12 cellular contexts compared by ENCODE assay signal in genomic region chr16:85716680-85717038, GRCh38. TPM values are rescaled to one million over a fixed set of nuclear protein-coding genes. Genes with fewer than 3 reads are reported as not detected.
DNase-seq lines count a peak whose midpoint lies in the region; ATAC-seq and TF ChIP-seq lines count a peak whose summit lies in the region.
"Had no signal": no experiment of that assay in that cellular context is flagged by ENCODE, and none has a peak within 500 bp of the region (broad histone marks: within the 10 kb centered on the region; RNA-seq: fewer than 3 reads in every experiment).

No MANE protein-coding gene starts in this region.

- peaks cover 3 to 4% of the 10 kb centered on the region in 2 experiments; a peak in 1 of 4 replicates for H3K79me1 ChIP-seq in IMR-90 (ENCODE audit: low read depth in 1 of 2, low read length in 2 of 2)
- no peaks in the 10 kb centered on the region for H3K79me1 ChIP-seq in mesendoderm (ENCODE audit: low read length)

- H2BK120ac ChIP-seq in IMR-90 (ENCODE audit: low read depth, low read length) (no peak overlapping the region), mesendoderm (ENCODE audit: low read depth, low read length) (no peak overlapping the region)

- H2BK20ac ChIP-seq in IMR-90 (ENCODE audit: low read depth, low read length), result no peak overlapping the region

- no peak overlapping the region for H3K4ac ChIP-seq in IMR-90 (ENCODE audit: low read depth, low read length)
- H3K4ac ChIP-seq in mesendoderm (ENCODE audit: low read depth, low read length), result no peak overlapping the region

- no peaks in the 10 kb centered on the region for H3K79me2 ChIP-seq in mesendoderm (ENCODE audit: control insufficient read depth, insufficient read depth, low read length)

- no peak for TF ChIP-seq POLR2A in IMR-90 (IDR thresholded peaks at IDR 0.05; ENCODE audit: low read depth, low read length)

- peak; percentile 17 for DNase-seq in COR-L47 (lab: John Stamatoyannopoulos, UW)
- no peak for DNase-seq in IMR-90
- DNase-seq in SJCRH30, result peak; percentile 54 to 70
- no peak for DNase-seq in mesendoderm
- no peak for DNase-seq in activated naive CD4-positive, alpha-beta T cell treated with anti-CD3 and anti-CD28 coated beads, Interleukin-2, amount 50 U/mL, for 16 hours
- no peak for DNase-seq in SKM-1 treated with dmso at 0.1 percent for 144 hours (lab: John Stamatoyannopoulos, UW; ENCODE audit: unreplicated experiment)
- DNase-seq: activated CD4-positive, CD25-positive, alpha-beta regulatory T cell; activated CD8-positive, alpha-beta memory T cell treated with anti-CD3 and anti-CD28 coated beads, Interleukin-2, amount 10 ng/mL, durations not matched to agents 7 days and 5 days; CD4-positive, CD25-positive, alpha-beta regulatory T cell; esophagus squamous epithelium; T-cell had no signal

- H3K9me1 ChIP-seq in IMR-90 (ENCODE audit: insufficient read depth, low read length), result no peaks in the 10 kb centered on the region

- no peak for TF ChIP-seq RAD21 in IMR-90 (IDR thresholded peaks at IDR 0.05; ENCODE audit: low read length)

- H3K9ac ChIP-seq in IMR-90 (ENCODE audit: low read depth, low read length), result no peak overlapping the region
- no peak overlapping the region for H3K9ac ChIP-seq in mesendoderm (ENCODE audit: low read length)

- H2AK9ac ChIP-seq in IMR-90 (replicated peaks; ENCODE audit: low read depth, low read length, poor library complexity), result no peak overlapping the region

- H2BK5ac ChIP-seq in IMR-90 (ENCODE audit: low read depth, low read length, poor library complexity, severe bottlenecking), result no peak overlapping the region
- H2BK5ac ChIP-seq in mesendoderm (ENCODE audit: low read length), result no peak overlapping the region

- TF ChIP-seq CTCF in IMR-90 (conservative IDR thresholded peaks at IDR 0.05; ENCODE audit: low read depth, low read length), result no peak

- POLR2A ChIA-PET in IMR-90 (lab: Charles Lee; ENCODE audit: unreplicated experiment), result no interaction called here

- no peak overlapping the region; the same call in 1 of the 2 replicates for H4K91ac ChIP-seq in IMR-90 (ENCODE audit: insufficient read depth, low read depth, low read length)

- in situ Hi-C loops in IMR-90 (cut with MboI; ENCODE audit: low sequenced_read_pairs), result loop anchor here (5.0 kb wide), 1 partner anchor 59 kb away; no protein-coding TSS in a partner anchor

- peaks cover 3% of the 10 kb centered on the region; the same call in 1 of the 2 replicates for H3K4me1 ChIP-seq in IMR-90 (ENCODE audit: control insufficient read depth, insufficient read depth, low read length)
- peaks cover 26% of the 10 kb centered on the region for H3K4me1 ChIP-seq in SJCRH30
- no peaks in the 10 kb centered on the region for H3K4me1 ChIP-seq in mesendoderm (ENCODE audit: control insufficient read depth, low read depth, low read length)

- CTCF ChIA-PET in IMR-90 (lab: Yijun Ruan, JAX), result no interaction called here

- peaks cover 13% of the 10 kb centered on the region for H4K20me1 ChIP-seq in IMR-90 (ENCODE audit: insufficient read depth, low read length)

- H4K8ac ChIP-seq in IMR-90 (ENCODE audit: low read depth in 2 of 2, low read length in 2 of 2), result peak overlapping the region in 1 of 2 experiments; percentile 42; a peak in 1 of 4 replicates
- no peak overlapping the region for H4K8ac ChIP-seq in mesendoderm (ENCODE audit: low read depth, low read length)

- H2AFZ ChIP-seq in IMR-90 (replicated peaks; ENCODE audit: low read length, poor library complexity), result peak overlapping the region; percentile 47

- H4K5ac ChIP-seq in IMR-90 (ENCODE audit: low read depth, low read length) (no peak overlapping the region), mesendoderm (ENCODE audit: low read length) (no peak overlapping the region)

- H3K9me3 ChIP-seq in IMR-90 (ENCODE audit: control insufficient read depth, insufficient read depth, low read length) (peaks cover 9% of the 10 kb centered on the region), SJCRH30 (replicated peaks) (no peaks in the 10 kb centered on the region)

- H3K4me3 ChIP-seq in IMR-90 (ENCODE audit: insufficient read depth, low read depth, low read length), result no peak overlapping the region
- no peak overlapping the region; the same call in 1 of the 2 replicates for H3K4me3 ChIP-seq in SJCRH30
- no peak overlapping the region for H3K4me3 ChIP-seq in mesendoderm (ENCODE audit: low read length)
- H3K4me3 ChIP-seq: esophagus squamous epithelium had no signal

- intact Hi-C loops in IMR-90 (cut with micrococcal nuclease), result loop anchor here (5.0 to 10.0 kb wide), 2 partner anchors 59 to 442 kb away; no protein-coding TSS in a partner anchor

- H3K18ac ChIP-seq in IMR-90 (ENCODE audit: low read depth, low read length) (no peak overlapping the region; the same call in 1 of the 2 replicates), mesendoderm (ENCODE audit: low read length) (no peak overlapping the region)

- H2BK15ac ChIP-seq in IMR-90 (ENCODE audit: low read depth, low read length), result no peak overlapping the region
- H2BK15ac ChIP-seq in mesendoderm (replicated peaks; ENCODE audit: low read depth), result no peak overlapping the region

- H3K36me3 ChIP-seq in IMR-90 (ENCODE audit: control insufficient read depth, insufficient read depth, low read length) (peaks cover 3% of the 10 kb centered on the region), SJCRH30 (no peaks in the 10 kb centered on the region), mesendoderm (ENCODE audit: control insufficient read depth, insufficient read depth, low read length) (no peaks in the 10 kb centered on the region)

- no TSS peak for BruUV-seq in IMR-90 (replicated peaks; lab: Mats Ljungman, UMichigan)

- ATAC-seq in IMR-90 (ENCODE audit: low read depth) (no peak), GM18873 (IDR thresholded peaks at IDR 0.05; ENCODE audit: low FRiP score, unreplicated experiment) (no peak)
- ATAC-seq: activated CD8-positive, alpha-beta memory T cell treated with anti-CD3 and anti-CD28 coated beads, Interleukin-2, amount 10 ng/mL, durations not matched to agents 7 days and 5 days; T-cell had no signal

- WGBS in IMR-90 (ENCODE audit: extremely low coverage in 2 of 2, insufficient read length in 1 of 2), 2 experiments, result no CpG with 5 or more reads among the region's 3 CpGs
- no CpG with 5 or more reads among the region's 3 CpGs for WGBS in mesendoderm (ENCODE audit: extremely low coverage, insufficient coverage, low lambda C conversion rate)

- no peaks in the 10 kb centered on the region; the same call in 1 of the 2 replicates for H3K27me3 ChIP-seq in IMR-90 (ENCODE audit: control insufficient read depth, insufficient read depth, low read length)
- H3K27me3 ChIP-seq in SJCRH30, result no peaks in the 10 kb centered on the region
- peaks cover 2% of the 10 kb centered on the region for H3K27me3 ChIP-seq in mesendoderm (ENCODE audit: insufficient read depth, low read length, poor library complexity)

- H3K14ac ChIP-seq in IMR-90 (replicated peaks; ENCODE audit: low read depth, low read length), result no peak overlapping the region; the same call in 1 of the 2 replicates

- H3K56ac ChIP-seq in IMR-90 (ENCODE audit: extremely low read depth, insufficient read depth, low read length), result no peak overlapping the region
- peak overlapping the region; percentile 54 for H3K56ac ChIP-seq in mesendoderm (ENCODE audit: low read length)

- H3K27ac ChIP-seq in IMR-90 (ENCODE audit: insufficient read depth, low read length) (no peak overlapping the region), SJCRH30 (peak overlapping the region; percentile 63), mesendoderm (ENCODE audit: low read depth, low read length) (no peak overlapping the region)
- H3K27ac ChIP-seq: esophagus squamous epithelium had no signal

- H2AK5ac ChIP-seq in IMR-90 (ENCODE audit: low read depth, low read length), result no peak overlapping the region; the same call in 1 of the 2 replicates
- H2AK5ac ChIP-seq in mesendoderm (ENCODE audit: low read length), result no peak overlapping the region

- no peak overlapping the region for H3K4me2 ChIP-seq in IMR-90 (ENCODE audit: low read depth, low read length)
- H3K4me2 ChIP-seq in mesendoderm (ENCODE audit: low read length), result no peak overlapping the region

- dilution Hi-C loops in IMR-90 (cut with HindIII; ENCODE audit: low sequenced_read_pairs, unreplicated experiment), result no loop called here

- H3K23ac ChIP-seq in IMR-90 (ENCODE audit: low read depth, low read length), result no peak overlapping the region
- H3K23ac ChIP-seq in mesendoderm (ENCODE audit: low read length), result no peak overlapping the region

TF ChIP-seq in IMR-90, 13 proteins besides CTCF, POLR2A, EP300 and RAD21:
- no peak for TF ChIP-seq CHD1 (IDR thresholded peaks at IDR 0.05; ENCODE audit: low read depth, low read length)
- no peak for TF ChIP-seq MAFK (IDR thresholded peaks at IDR 0.05; ENCODE audit: low read depth, low read length)
- TF ChIP-seq NFE2L2 (IDR thresholded peaks at IDR 0.05; ENCODE audit: low read depth, low read length), result no peak
- TF ChIP-seq CEBPB (IDR thresholded peaks at IDR 0.05; ENCODE audit: low read depth, low read length), result no peak

RNA-seq across cellular contexts. Expression of gene GINS2, which starts 27.9 kb away (rescaled TPM):
- total RNA-seq in IMR-90 (2012; rRNA removed), result 12.8 and 13.4 TPM in 2 replicates
- polyA plus RNA-seq in IMR-90 (2012; rRNA removed), result 11.3 and 12.0 TPM in 2 replicates
- 4.0 and 9.5 TPM in 2 replicates for polyA plus RNA-seq in IMR-90 (2012; cell fraction: cytosol; rRNA removed)
- polyA plus RNA-seq in IMR-90 (2012; cell fraction: nucleus; rRNA removed; ENCODE audit: low replicate concordance), result 1.7 and 3.6 TPM in 2 replicates
- 50.9 and 51.2 TPM in 2 replicates for total RNA-seq in SJCRH30 (2014; rRNA removed; shearing (Covaris generic))
- polyA plus RNA-seq in mesendoderm (2013, experiment 1 of 2), result 37.8 TPM
- 38.6 TPM for polyA plus RNA-seq in mesendoderm (2013, experiment 2 of 2)

RNA-seq across cellular contexts. Expression of gene C16orf74, which starts 34.2 kb away (rescaled TPM):
- total RNA-seq in IMR-90 (2012; rRNA removed), result 4.5 and 5.0 TPM in 2 replicates
- 12.2 and 18.5 TPM in 2 replicates for polyA plus RNA-seq in IMR-90 (2012; rRNA removed)
- polyA plus RNA-seq in IMR-90 (2012; cell fraction: cytosol; rRNA removed), result 21.0 and 28.2 TPM in 2 replicates
- 12.0 and 16.7 TPM in 2 replicates for polyA plus RNA-seq in IMR-90 (2012; cell fraction: nucleus; rRNA removed; ENCODE audit: low replicate concordance)
- 0.84 and 1.1 TPM in 2 replicates for total RNA-seq in SJCRH30 (2014; rRNA removed; shearing (Covaris generic))
- polyA plus RNA-seq in mesendoderm (2013, experiment 1 of 2), result 7.3 TPM
- 7.5 TPM for polyA plus RNA-seq in mesendoderm (2013, experiment 2 of 2)

Comparison
In these comparisons a context has a peak if more than half of its experiments do, and no peak if none do; other contexts are left out.
1. DNase-seq: peak in COR-L47 (single experiment) and SJCRH30 (2 of 2); none in IMR-90 (single experiment), mesendoderm (single experiment), activated naive CD4-positive, alpha-beta T cell treated with anti-CD3 and anti-CD28 coated beads, Interleukin-2, amount 50 U/mL, for 16 hours (single experiment) and SKM-1 treated with dmso at 0.1 percent for 144 hours (single experiment).